ENCODE assay signal across 2 cellular contexts in the genomic region with DNA sequence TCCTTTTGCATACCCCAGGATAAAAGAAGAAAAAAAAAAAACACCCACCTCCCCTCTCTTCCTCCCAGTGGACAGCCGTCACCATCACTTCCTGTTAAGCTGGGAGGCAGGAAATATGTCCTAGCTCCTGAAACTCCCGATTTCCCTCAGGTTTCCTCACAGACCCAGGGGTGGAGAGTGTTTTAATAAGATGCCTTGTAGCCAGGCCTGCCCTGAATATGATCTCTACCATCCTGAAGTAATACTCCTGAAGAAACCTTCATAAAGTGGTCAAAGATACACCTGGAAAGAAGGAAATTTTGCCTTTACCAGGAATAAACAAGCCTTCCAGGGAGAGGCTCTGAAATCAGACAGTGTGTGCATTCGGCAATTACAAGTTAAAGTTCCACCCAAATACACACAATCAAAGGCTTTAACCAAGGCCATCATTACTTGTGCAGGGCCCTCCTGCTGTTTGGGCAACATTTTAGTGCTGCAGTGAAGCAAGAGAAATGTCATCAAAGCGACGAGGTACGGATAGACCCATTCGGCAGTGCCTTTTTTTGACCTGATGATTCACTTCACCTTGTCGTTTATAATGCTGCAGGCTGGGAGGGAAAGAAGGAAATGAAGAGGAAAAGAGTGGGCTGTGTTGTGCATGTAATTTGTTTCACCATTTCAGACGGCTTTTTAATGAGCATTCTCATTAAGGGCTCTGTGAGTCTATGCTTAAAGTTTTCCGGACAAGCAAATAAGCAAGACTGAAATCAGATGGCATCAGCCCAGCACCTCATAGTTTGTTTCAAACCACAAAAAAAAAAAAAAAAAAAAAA.
TF ChIP-seq lines count a peak whose summit lies in the region.

No MANE protein-coding gene starts in this region.

TF ChIP-seq in A549, 52 proteins besides CTCF, POLR2A, EP300 and RAD21:
- TF ChIP-seq RARB (CRISPR knock-in tag; IDR thresholded peaks at IDR 0.05), result no peak
- TF ChIP-seq FOSL2 (IDR thresholded peaks at IDR 0.05), result no peak
- TF ChIP-seq FOSL2 (CRISPR knock-in tag; IDR thresholded peaks at IDR 0.05), result peak; percentile 24; the same call in 1 of the 2 replicates
- TF ChIP-seq CEBPB (IDR thresholded peaks at IDR 0.05), result 0 out of 4 replicates have a peak, but pooled peaks of 1 of the 2 experiments have one; percentile 38
- no peak for TF ChIP-seq MYC (IDR thresholded peaks at IDR 0.05; ENCODE audit: borderline replicate concordance, low read length)
- TF ChIP-seq TFCP2L1 (CRISPR knock-in tag; IDR thresholded peaks at IDR 0.05), result no peak
- TF ChIP-seq, protein P1, sequence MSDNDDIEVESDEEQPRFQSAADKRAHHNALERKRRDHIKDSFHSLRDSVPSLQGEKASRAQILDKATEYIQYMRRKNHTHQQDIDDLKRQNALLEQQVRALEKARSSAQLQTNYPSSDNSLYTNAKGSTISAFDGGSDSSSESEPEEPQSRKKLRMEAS (IDR thresholded peaks at IDR 0.05), result peak; percentile 29; the same call in 1 of the 2 replicates
- 0 out of 2 replicates have a peak, but pooled peaks have one; percentile 9 for TF ChIP-seq GATA3 (IDR thresholded peaks at IDR 0.05; ENCODE audit: borderline replicate concordance)

TF ChIP-seq in IMR-90, 13 proteins besides CTCF, POLR2A, EP300 and RAD21:
- TF ChIP-seq CHD1 (IDR thresholded peaks at IDR 0.05; ENCODE audit: low read depth, low read length), result no peak
- TF ChIP-seq, protein P2, sequence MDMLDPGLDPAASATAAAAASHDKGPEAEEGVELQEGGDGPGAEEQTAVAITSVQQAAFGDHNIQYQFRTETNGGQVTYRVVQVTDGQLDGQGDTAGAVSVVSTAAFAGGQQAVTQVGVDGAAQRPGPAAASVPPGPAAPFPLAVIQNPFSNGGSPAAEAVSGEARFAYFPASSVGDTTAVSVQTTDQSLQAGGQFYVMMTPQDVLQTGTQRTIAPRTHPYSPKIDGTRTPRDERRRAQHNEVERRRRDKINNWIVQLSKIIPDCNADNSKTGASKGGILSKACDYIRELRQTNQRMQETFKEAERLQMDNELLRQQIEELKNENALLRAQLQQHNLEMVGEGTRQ (IDR thresholded peaks at IDR 0.05; ENCODE audit: low read depth, low read length), result no peak
- no peak for TF ChIP-seq SMC3 (IDR thresholded peaks at IDR 0.05; ENCODE audit: low read depth, low read length)
- 0 out of 2 replicates have a peak, but pooled peaks have one; percentile 5 for TF ChIP-seq CEBPB (IDR thresholded peaks at IDR 0.05; ENCODE audit: low read depth, low read length)
